ENCODE assay signal across 1 cellular context in genomic region chr6:18269253-18269652, GRCh38.
TF ChIP-seq lines count a peak whose summit lies in the region.

No MANE protein-coding gene starts in this region.

TF ChIP-seq in K562, 482 proteins besides CTCF, POLR2A, EP300 and RAD21 (continued from another document):
- TF ChIP-seq CREB3L1 (IDR thresholded peaks at IDR 0.05; ENCODE audit: borderline replicate concordance, low read depth) (peak; percentile 25; the same call in 1 of the 2 replicates), PCBP2 (IDR thresholded peaks at IDR 0.05; ENCODE audit: low read depth, low read length, poor library complexity, severe bottlenecking) (no peak), NFATC3 (IDR thresholded peaks at IDR 0.05) (no peak), ELF1 (tag; IDR thresholded peaks at IDR 0.05) (0 out of 2 replicates have a peak, but pooled peaks have one; percentile 19), ZNF146 (CRISPR knock-in tag; IDR thresholded peaks at IDR 0.05; ENCODE audit: unreplicated experiment) (no peak)
